1 cellular context compared by ENCODE assay signal in the genomic region with DNA sequence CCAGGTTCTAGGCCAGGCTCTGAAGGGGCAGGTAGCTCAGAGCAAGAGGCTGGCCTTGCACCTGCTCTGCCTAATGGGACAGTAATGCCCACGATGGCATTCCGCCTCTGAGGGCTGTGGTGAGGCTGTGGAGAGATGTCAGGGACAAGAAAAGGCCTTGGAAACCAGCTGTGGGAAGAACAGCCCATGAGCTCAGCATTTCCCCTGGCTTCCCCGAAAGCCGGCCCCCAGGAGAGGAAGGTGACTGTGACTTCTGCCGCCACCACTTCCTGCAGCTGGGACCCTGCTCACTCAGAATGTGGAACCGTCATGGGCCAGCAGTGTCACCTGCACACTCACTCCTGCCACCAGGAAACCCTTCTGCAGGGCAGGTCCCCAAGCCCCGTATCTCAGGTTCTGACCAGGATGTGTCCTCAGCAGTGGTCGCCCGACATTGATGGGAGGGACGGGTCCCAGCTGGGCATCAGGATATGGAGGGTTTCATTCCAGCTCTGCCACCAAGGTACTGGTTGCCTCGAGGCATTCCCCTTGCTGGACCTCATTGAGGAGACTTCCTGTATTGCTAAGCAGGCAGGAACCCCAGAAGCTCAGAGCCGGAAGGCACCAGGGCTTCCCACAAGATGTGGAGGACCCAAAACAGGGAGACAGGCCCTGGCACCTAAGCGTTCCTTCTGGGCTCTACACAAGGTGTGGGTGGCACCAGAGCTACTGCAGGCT.
TF ChIP-seq lines count a peak whose summit lies in the region.

No MANE protein-coding gene starts in this region.

TF ChIP-seq in GM23338, 12 proteins besides CTCF, POLR2A, EP300 and RAD21 (continued from another document):
- TF ChIP-seq, protein P1, sequence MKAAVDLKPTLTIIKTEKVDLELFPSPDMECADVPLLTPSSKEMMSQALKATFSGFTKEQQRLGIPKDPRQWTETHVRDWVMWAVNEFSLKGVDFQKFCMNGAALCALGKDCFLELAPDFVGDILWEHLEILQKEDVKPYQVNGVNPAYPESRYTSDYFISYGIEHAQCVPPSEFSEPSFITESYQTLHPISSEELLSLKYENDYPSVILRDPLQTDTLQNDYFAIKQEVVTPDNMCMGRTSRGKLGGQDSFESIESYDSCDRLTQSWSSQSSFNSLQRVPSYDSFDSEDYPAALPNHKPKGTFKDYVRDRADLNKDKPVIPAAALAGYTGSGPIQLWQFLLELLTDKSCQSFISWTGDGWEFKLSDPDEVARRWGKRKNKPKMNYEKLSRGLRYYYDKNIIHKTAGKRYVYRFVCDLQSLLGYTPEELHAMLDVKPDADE (IDR thresholded peaks at IDR 0.05): no peak
- no peak for TF ChIP-seq NANOG (IDR thresholded peaks at IDR 0.05; ENCODE audit: borderline replicate concordance)
- TF ChIP-seq, protein P2, sequence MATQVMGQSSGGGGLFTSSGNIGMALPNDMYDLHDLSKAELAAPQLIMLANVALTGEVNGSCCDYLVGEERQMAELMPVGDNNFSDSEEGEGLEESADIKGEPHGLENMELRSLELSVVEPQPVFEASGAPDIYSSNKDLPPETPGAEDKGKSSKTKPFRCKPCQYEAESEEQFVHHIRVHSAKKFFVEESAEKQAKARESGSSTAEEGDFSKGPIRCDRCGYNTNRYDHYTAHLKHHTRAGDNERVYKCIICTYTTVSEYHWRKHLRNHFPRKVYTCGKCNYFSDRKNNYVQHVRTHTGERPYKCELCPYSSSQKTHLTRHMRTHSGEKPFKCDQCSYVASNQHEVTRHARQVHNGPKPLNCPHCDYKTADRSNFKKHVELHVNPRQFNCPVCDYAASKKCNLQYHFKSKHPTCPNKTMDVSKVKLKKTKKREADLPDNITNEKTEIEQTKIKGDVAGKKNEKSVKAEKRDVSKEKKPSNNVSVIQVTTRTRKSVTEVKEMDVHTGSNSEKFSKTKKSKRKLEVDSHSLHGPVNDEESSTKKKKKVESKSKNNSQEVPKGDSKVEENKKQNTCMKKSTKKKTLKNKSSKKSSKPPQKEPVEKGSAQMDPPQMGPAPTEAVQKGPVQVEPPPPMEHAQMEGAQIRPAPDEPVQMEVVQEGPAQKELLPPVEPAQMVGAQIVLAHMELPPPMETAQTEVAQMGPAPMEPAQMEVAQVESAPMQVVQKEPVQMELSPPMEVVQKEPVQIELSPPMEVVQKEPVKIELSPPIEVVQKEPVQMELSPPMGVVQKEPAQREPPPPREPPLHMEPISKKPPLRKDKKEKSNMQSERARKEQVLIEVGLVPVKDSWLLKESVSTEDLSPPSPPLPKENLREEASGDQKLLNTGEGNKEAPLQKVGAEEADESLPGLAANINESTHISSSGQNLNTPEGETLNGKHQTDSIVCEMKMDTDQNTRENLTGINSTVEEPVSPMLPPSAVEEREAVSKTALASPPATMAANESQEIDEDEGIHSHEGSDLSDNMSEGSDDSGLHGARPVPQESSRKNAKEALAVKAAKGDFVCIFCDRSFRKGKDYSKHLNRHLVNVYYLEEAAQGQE (IDR thresholded peaks at IDR 0.05; ENCODE audit: unreplicated experiment): no peak
- TF ChIP-seq EZH2phosphoT487 (IDR thresholded peaks at IDR 0.05; ENCODE audit: unreplicated experiment): no peak
- no peak for TF ChIP-seq POLR2AphosphoS5 (IDR thresholded peaks at IDR 0.05; ENCODE audit: low read depth)
